Comparison of ENCODE assay signal across 8 cellular contexts in the genomic region with DNA sequence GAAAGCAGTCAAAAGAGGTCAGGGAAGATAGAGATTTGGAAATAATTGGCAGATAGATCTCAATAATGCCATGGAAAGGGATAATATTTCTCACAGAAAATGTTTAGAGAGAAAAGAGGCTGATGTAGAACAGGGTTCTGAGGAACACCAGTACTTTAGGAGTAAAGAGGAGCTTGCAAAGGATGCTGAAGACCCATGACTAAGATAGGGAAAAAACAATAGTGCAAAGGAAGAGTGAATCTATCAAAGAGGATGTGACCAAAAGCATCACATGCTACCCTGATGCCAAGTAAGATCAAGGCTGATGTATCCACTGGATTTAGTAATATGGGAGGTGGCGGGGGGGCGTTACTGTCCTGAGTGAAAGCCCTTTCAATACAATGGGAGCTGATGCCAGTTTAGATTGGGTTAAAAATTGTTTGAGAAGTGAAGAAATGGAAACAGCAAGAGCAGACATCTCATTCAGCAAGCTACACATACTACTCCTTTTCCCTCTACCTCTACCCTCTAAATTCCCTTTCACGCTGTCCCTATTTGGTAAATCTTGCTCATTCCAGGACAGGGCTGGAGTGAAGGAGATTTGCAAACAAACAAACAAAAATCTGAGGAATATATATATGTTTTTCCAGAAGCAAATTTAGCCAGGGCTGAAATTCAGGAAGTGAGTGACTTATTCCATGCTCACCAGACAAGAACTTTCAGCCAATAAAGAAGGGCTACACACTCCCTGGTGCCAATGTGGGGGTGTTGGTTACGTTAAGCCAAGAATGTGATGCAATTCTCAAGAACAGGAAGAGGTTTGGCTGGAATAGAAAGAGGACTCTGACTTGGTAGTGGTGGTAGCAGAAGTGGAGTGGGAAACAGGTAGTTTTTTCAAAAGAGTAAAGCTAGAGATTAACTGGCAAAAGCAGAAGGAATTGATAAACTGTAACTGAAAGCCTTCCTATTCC. TPM values are rescaled to one million over a fixed set of nuclear protein-coding genes. Genes with fewer than 3 reads are reported as not detected.
DNase-seq lines count a peak whose midpoint lies in the region; ATAC-seq, FAIRE-seq and TF ChIP-seq lines count a peak whose summit lies in the region.
"Not testable (repeated sequence)": the region's sequence is repeated elsewhere in the genome, so short reads cannot be mapped to it uniquely, and the experiment has no call there.

No MANE protein-coding gene starts in this region.

- not testable (repeated sequence) for H4K91ac ChIP-seq in mesenchymal stem cell (ENCODE audit: low read length)

- H3K18ac ChIP-seq in mesenchymal stem cell (ENCODE audit: low read depth in 1 of 2, low read length in 2 of 2): not testable (repeated sequence)

- not testable (repeated sequence) for H3K79me1 ChIP-seq in mesenchymal stem cell (replicated peaks; ENCODE audit: low read length, poor library complexity, severe bottlenecking)

- H2BK5ac ChIP-seq in mesenchymal stem cell (ENCODE audit: low read depth, low read length, poor library complexity, severe bottlenecking): not testable (repeated sequence)

- POLR2A ChIA-PET in A549 (lab: Yijun Ruan, JAX): not testable (repeated sequence)

- not testable (repeated sequence) for TF ChIP-seq CTCF in A549 (IDR thresholded peaks at IDR 0.05); heart left ventricle (IDR thresholded peaks at IDR 0.05)

- H2AFZ ChIP-seq in mesenchymal stem cell (ENCODE audit: low read depth, low read length): not testable (repeated sequence)

- H3K4me1 ChIP-seq in A549; mesenchymal stem cell (ENCODE audit: control insufficient read depth, insufficient read depth, low read depth, low read length): not testable (repeated sequence)
- H3K4me1 ChIP-seq in heart left ventricle: peaks cover 0 to 22% (median 0%) of the 10 kb centered on the region in 12 donors
- H3K4me1 ChIP-seq in skeletal muscle satellite cell (ENCODE audit: control insufficient read depth, insufficient read depth, low read length): peaks cover 32% of the 10 kb centered on the region

- H3K4me2 ChIP-seq in A549; mesenchymal stem cell (ENCODE audit: low read length, poor library complexity, severe bottlenecking): not testable (repeated sequence)
- peak overlapping the region; percentile 36 for H3K4me2 ChIP-seq in skeletal muscle satellite cell (ENCODE audit: low read length)

- not testable (repeated sequence) for H3K4ac ChIP-seq in mesenchymal stem cell (ENCODE audit: low read depth in 1 of 2, low read length in 2 of 2)

- not testable (repeated sequence) for H2AK5ac ChIP-seq in mesenchymal stem cell (ENCODE audit: low read length, severe bottlenecking)

- not testable (repeated sequence) for DNase-seq in A549 (ENCODE audit: low read depth in 1 of 2, low spot score in 1 of 2); T-helper 17 cell; central memory CD8-positive, alpha-beta T cell (ENCODE audit: low spot score in 2 of 2); mesenchymal stem cell
- DNase-seq in HT1080 (ENCODE audit: low read depth) (peak; percentile 62), heart left ventricle (peak in 1 of 5 donors; percentile 26)
- peak in 1 of 2 donors; percentile 6 for DNase-seq in activated T-cell treated with anti-CD3 and anti-CD28 coated beads, Interleukin-2, amount 50 U/mL, for 72 hours

- H3K4me1 Mint-ChIP-seq in T-helper 17 cell: peaks cover 14% of the 10 kb centered on the region
- H3K4me1 Mint-ChIP-seq in activated T-cell treated with anti-CD3 and anti-CD28 coated beads, Interleukin-2, amount 50 U/mL, for 72 hours (ENCODE audit: low read depth): peaks cover 32% of the 10 kb centered on the region
- H3K4me1 Mint-ChIP-seq in central memory CD8-positive, alpha-beta T cell: peaks cover 23% of the 10 kb centered on the region

- not testable (repeated sequence) for TF ChIP-seq RAD21 in A549 (conservative IDR thresholded peaks at IDR 0.05 in 1 of 2, IDR thresholded peaks at IDR 0.05 in 1 of 2)

- not testable (repeated sequence) for H2BK12ac ChIP-seq in mesenchymal stem cell (ENCODE audit: low read length in 2 of 2)

- ATAC-seq in A549 (peak; percentile 32 to 39; a peak in 1 of 6 replicates), heart left ventricle (peak; percentile 59 to 79 (median 76))
- ATAC-seq in T-helper 17 cell; central memory CD8-positive, alpha-beta T cell (replicated peaks; ENCODE audit: extremely low read depth, poor library complexity, severe bottlenecking): not testable (repeated sequence)
- peak; percentile 14 to 34 for ATAC-seq in activated T-cell treated with anti-CD3 and anti-CD28 coated beads, Interleukin-2, amount 50 U/mL, for 72 hours (replicated peaks in 1 of 2)

- 87% methylated on average over 3 of the region's 4 CpGs for WGBS in A549 (ENCODE audit: missing lambda C conversion rate)
- WGBS in heart left ventricle, 4 donors: 86 to 95% (median 90%) methylated on average over 3 of the region's 4 CpGs
- WGBS in mesenchymal stem cell: no CpG with 5 or more reads among the region's 4 CpGs

- H3K9ac ChIP-seq in mesenchymal stem cell (ENCODE audit: low read length) (peak overlapping the region; percentile 71), skeletal muscle satellite cell (ENCODE audit: low read depth, low read length) (peak overlapping the region; percentile 71)

- peak overlapping the region; percentile 19 for H3K4me3 Mint-ChIP-seq in T-helper 17 cell
- H3K4me3 Mint-ChIP-seq in activated T-cell treated with anti-CD3 and anti-CD28 coated beads, Interleukin-2, amount 50 U/mL, for 72 hours: peak overlapping the region in 1 of 2 donors; percentile 29
- H3K4me3 Mint-ChIP-seq in central memory CD8-positive, alpha-beta T cell: not testable (repeated sequence)

- H3K9me3 ChIP-seq in A549; T-helper 17 cell (ENCODE audit: control insufficient read depth, low read length, poor library complexity, severe bottlenecking); heart left ventricle; mesenchymal stem cell (ENCODE audit: control insufficient read depth, low read length); skeletal muscle satellite cell (replicated peaks; ENCODE audit: low read length): not testable (repeated sequence)

- H3K36me3 ChIP-seq in heart left ventricle; mesenchymal stem cell (ENCODE audit: control insufficient read depth in 1 of 2, insufficient read depth in 2 of 2, low read depth in 1 of 2, low read length in 2 of 2); skeletal muscle satellite cell (ENCODE audit: insufficient read depth, low read length): not testable (repeated sequence)

- not testable (repeated sequence) for H2BK120ac ChIP-seq in mesenchymal stem cell (ENCODE audit: low read depth, low read length)

- not testable (repeated sequence) for TF ChIP-seq POLR2A in A549 (IDR thresholded peaks at IDR 0.05; ENCODE audit: low read length); heart left ventricle (IDR thresholded peaks at IDR 0.05)

- H2BK15ac ChIP-seq in mesenchymal stem cell (ENCODE audit: low read depth, poor library complexity, severe bottlenecking): not testable (repeated sequence)

- H3K14ac ChIP-seq in mesenchymal stem cell (ENCODE audit: low read length in 2 of 2): not testable (repeated sequence)

- not testable (repeated sequence) for TF ChIP-seq EP300 in A549 (IDR thresholded peaks at IDR 0.05)

- FAIRE-seq in A549 (lab: Jason Lieb, UNC): not testable (repeated sequence)

- not testable (repeated sequence) for H4K8ac ChIP-seq in mesenchymal stem cell (ENCODE audit: low read length)

- not testable (repeated sequence) for H3K23ac ChIP-seq in mesenchymal stem cell (ENCODE audit: low read length in 2 of 2)

- intact Hi-C loops in heart left ventricle (cut with DNase I): loop anchor here in 5 of 10 donors (5.0 to 10.0 kb wide), 4 partner anchors 192 to 270 kb away; no protein-coding TSS in a partner anchor

- not testable (repeated sequence) for H3K27me3 ChIP-seq in heart left ventricle; mesenchymal stem cell (ENCODE audit: control insufficient read depth in 1 of 2, insufficient read depth in 1 of 2, low read length in 2 of 2); skeletal muscle satellite cell (ENCODE audit: control insufficient read depth, insufficient read depth, low read length)

- H3K27ac ChIP-seq in A549: not testable (repeated sequence)
- H3K27ac ChIP-seq in heart left ventricle (peak overlapping the region in 4 of 12 donors; percentile 25 to 52 (median 34)), mesenchymal stem cell (ENCODE audit: low read length, poor library complexity, severe bottlenecking) (peak overlapping the region; percentile 66)

- H3K9me3 Mint-ChIP-seq in activated T-cell treated with anti-CD3 and anti-CD28 coated beads, Interleukin-2, amount 50 U/mL, for 72 hours; central memory CD8-positive, alpha-beta T cell: not testable (repeated sequence)

- peak overlapping the region; percentile 84 for H3K27ac Mint-ChIP-seq in T-helper 17 cell
- not testable (repeated sequence) for H3K27ac Mint-ChIP-seq in activated T-cell treated with anti-CD3 and anti-CD28 coated beads, Interleukin-2, amount 50 U/mL, for 72 hours
- H3K27ac Mint-ChIP-seq in central memory CD8-positive, alpha-beta T cell (ENCODE audit: low read depth): peak overlapping the region; percentile 71

- H3K4me3 ChIP-seq in A549; heart left ventricle; mesenchymal stem cell (ENCODE audit: insufficient read depth in 1 of 2, low read depth in 1 of 2, low read length in 2 of 2); skeletal muscle satellite cell (ENCODE audit: low read length): not testable (repeated sequence)

- H3K27me3 Mint-ChIP-seq in T-helper 17 cell; activated T-cell treated with anti-CD3 and anti-CD28 coated beads, Interleukin-2, amount 50 U/mL, for 72 hours (ENCODE audit: low read depth); central memory CD8-positive, alpha-beta T cell: not testable (repeated sequence)

- not testable (repeated sequence) for H3K36me3 Mint-ChIP-seq in T-helper 17 cell (ENCODE audit: low read depth); activated T-cell treated with anti-CD3 and anti-CD28 coated beads, Interleukin-2, amount 50 U/mL, for 72 hours (ENCODE audit: insufficient read depth in 2 of 2); central memory CD8-positive, alpha-beta T cell (ENCODE audit: insufficient read depth)

- CTCF ChIA-PET in A549 (lab: Yijun Ruan, JAX): not testable (repeated sequence)

RNA-seq across cellular contexts. Expression of a gene that starts 32.0 kb away (rescaled TPM):
- 14.7 and 17.7 TPM in 2 replicates for polyA plus RNA-seq in A549 (2011; rRNA removed)
- 3.2 and 3.5 TPM in 2 replicates for polyA plus RNA-seq in A549 (2012; cell fraction: cytosol; rRNA removed)
- 2.1 and 3.8 TPM in 2 replicates for polyA plus RNA-seq in A549 (2012; cell fraction: nucleus; rRNA removed)
- polyA plus RNA-seq in A549 (2017; fragmentation: RNase III; extraction: RNeasy Plus Mini Kit Qiagen cat#74134 plus additional on column Dnase treatment): 10.3 to 12.0 TPM (median 11.2 TPM) in 3 replicates
- 8.9 and 9.2 TPM in 2 replicates for polyA minus RNA-seq in A549 (2011; rRNA and poly(A)+ RNA removed)
- 15.0 and 17.7 TPM in 2 replicates for total RNA-seq in HT1080 (2014; rRNA removed; shearing (Covaris generic))
- polyA plus RNA-seq in HT1080 (2015; cell fraction: cytosol; rRNA removed): 25.1 and 25.4 TPM in 2 replicates
- polyA plus RNA-seq in HT1080 (2015; cell fraction: nucleus; rRNA removed): 37.5 and 41.2 TPM in 2 replicates
- total RNA-seq in T-helper 17 cell: 10 to 100 TPM; 24.2 to 28.4 TPM
- 10 to 100 TPM; 16.8 to 21.2 TPM for total RNA-seq in activated T-cell treated with anti-CD3 and anti-CD28 coated beads, Interleukin-2, amount 50 U/mL, for 72 hours
- total RNA-seq in heart left ventricle: 10 to 100 TPM; 10.6 to 19.3 (median 15.4) TPM
- 10 to 100 TPM; 10.7 to 20.4 TPM for polyA plus RNA-seq in heart left ventricle
- 43.4 TPM for polyA plus RNA-seq in mesenchymal stem cell (2013, experiment 1 of 2)
- 46.0 TPM for polyA plus RNA-seq in mesenchymal stem cell (2013, experiment 2 of 2)
- total RNA-seq in skeletal muscle satellite cell (2012; rRNA removed): 66.6 and 79.3 TPM in 2 replicates
